In genomic region chr4:1961038-1961437, GRCh38 we compare ENCODE assay signal across 15 cellular contexts. TPM values are rescaled to one million over a fixed set of nuclear protein-coding genes. Genes with fewer than 3 reads are reported as not detected.
A peak's percentile ranks its signal among the peaks of the same experiment; 100 is the strongest.
DNase-seq lines count a peak whose midpoint lies in the region; ATAC-seq and TF ChIP-seq lines count a peak whose summit lies in the region.
"Had no signal": no experiment of that assay in that cellular context is flagged by ENCODE, and none has a peak within 500 bp of the region (broad histone marks: within the 10 kb centered on the region; RNA-seq: fewer than 3 reads in every experiment).

No MANE protein-coding gene starts in this region.

- peak overlapping the region; percentile 78 for H3K27ac ChIP-seq in cardiac muscle cell
- H3K27ac ChIP-seq: BLaER1 treated with 17β-estradiol and CSF1 and Interleukin-3, amounts not matched to agents 10 nM and 100 nM; GM23248; KMS-11 had no signal

- ATAC-seq in left cardiac atrium: no peak
- ATAC-seq in left lobe of liver: peak; percentile 30
- no peak for ATAC-seq in GM21423 (IDR thresholded peaks at IDR 0.05; ENCODE audit: unreplicated experiment)
- no peak for ATAC-seq in sciatic nerve
- ATAC-seq: HCT116 had no signal

- no peak overlapping the region for H3K4me3 ChIP-seq in cardiac muscle cell
- H3K4me3 ChIP-seq: BLaER1 treated with 17β-estradiol and CSF1 and Interleukin-3, amounts not matched to agents 10 nM and 100 nM; GM23248 had no signal

- peaks cover 38% of the 10 kb centered on the region for H3K4me1 ChIP-seq in cardiac muscle cell (ENCODE audit: low read depth)
- H3K4me1 ChIP-seq: BLaER1 treated with 17β-estradiol and CSF1 and Interleukin-3, amounts not matched to agents 10 nM and 100 nM had no signal

- H3K9me3 ChIP-seq in cardiac muscle cell (ENCODE audit: low read depth): no peaks in the 10 kb centered on the region
- H3K9me3 ChIP-seq: BLaER1 treated with 17β-estradiol and CSF1 and Interleukin-3, amounts not matched to agents 10 nM and 100 nM had no signal

- no peak for DNase-seq in cardiac muscle cell (ENCODE audit: low read depth in 1 of 2, low spot score in 1 of 2)
- DNase-seq in left cardiac atrium: no peak
- DNase-seq in left lobe of liver (ENCODE audit: low spot score): no peak
- peak; percentile 67 for DNase-seq in posterior vena cava (ENCODE audit: low spot score)
- no peak for DNase-seq in AG20443 (ENCODE audit: low spot score)
- no peak for DNase-seq in sciatic nerve (ENCODE audit: low spot score)
- DNase-seq: 8988T; Calu3; CD4-positive, CD25-positive, alpha-beta regulatory T cell; DMS 273 treated with DMSO at 0.1 percent for 48 hours had no signal

- no peak for TF ChIP-seq CTCF in cardiac muscle cell (IDR thresholded peaks at IDR 0.05; ENCODE audit: low read depth, low read length)

- no peaks in the 10 kb centered on the region for H3K27me3 ChIP-seq in cardiac muscle cell
- H3K27me3 ChIP-seq: BLaER1 treated with 17β-estradiol and CSF1 and Interleukin-3, amounts not matched to agents 10 nM and 100 nM had no signal

- intact Hi-C loops in left cardiac atrium (cut with DNase I) (no loop called here), posterior vena cava (cut with DNase I) (no loop called here), sciatic nerve (cut with DNase I) (no loop called here)

- peaks cover 14% of the 10 kb centered on the region for H3K36me3 ChIP-seq in cardiac muscle cell

RNA-seq across cellular contexts. Expression of gene NELFA, which starts 47.7 kb away (rescaled TPM):
- 45.9 and 71.4 TPM in 2 replicates for total RNA-seq in cardiac muscle cell
- 54.4 and 69.0 TPM in 2 replicates for polyA plus RNA-seq in cardiac muscle cell
- 10 to 100 TPM; 12.4 to 17.0 TPM for total RNA-seq in left cardiac atrium
- 11.2 TPM for total RNA-seq in left lobe of liver
- total RNA-seq in posterior vena cava: 10 to 100 TPM; 16.2 to 17.3 TPM
- total RNA-seq in sciatic nerve: 27.2 TPM
